Comparison of ENCODE assay signal across 9 cellular contexts in genomic region chr11:95922099-95922498, GRCh38. TPM values are rescaled to one million over a fixed set of nuclear protein-coding genes. Genes with fewer than 3 reads are reported as not detected.
A peak's percentile ranks its signal among the peaks of the same experiment; 100 is the strongest.
DNase-seq lines count a peak whose midpoint lies in the region; ATAC-seq, FAIRE-seq and TF ChIP-seq lines count a peak whose summit lies in the region.
"Had no signal": no experiment of that assay in that cellular context is flagged by ENCODE, and none has a peak within 500 bp of the region (broad histone marks: within the 10 kb centered on the region; RNA-seq: fewer than 3 reads in every experiment).

No MANE protein-coding gene starts in this region.

- H3K27ac ChIP-seq in SK-N-SH (ENCODE audit: low read depth in 2 of 2, low read length in 1 of 2) (peak overlapping the region in 1 of 2 experiments; percentile 90; a peak in 1 of 4 replicates), Panc1 (ENCODE audit: low read length) (peak overlapping the region; percentile 99; the same call in 1 of the 2 replicates), endothelial cell of umbilical vein (ENCODE audit: insufficient read depth, low read depth, low read length) (no peak overlapping the region), psoas muscle (no peak overlapping the region)

- no peak for TF ChIP-seq EP300 in SK-N-SH (IDR thresholded peaks at IDR 0.05; ENCODE audit: borderline replicate concordance in 1 of 2, low read depth in 1 of 2, low read length in 1 of 2)

- no peak for TF ChIP-seq RAD21 in SK-N-SH (IDR thresholded peaks at IDR 0.05; ENCODE audit: low read length)

- H3K4me3 ChIP-seq in SK-N-SH (ENCODE audit: low read depth in 2 of 2, low read length in 1 of 2), result peak overlapping the region; percentile 40 to 94; a peak in 3 of 4 replicates
- peak overlapping the region; percentile 85 to 90; a peak in 3 of 4 replicates for H3K4me3 ChIP-seq in Panc1 (ENCODE audit: low read depth in 2 of 2, low read length in 2 of 2)
- peak overlapping the region in 1 of 3 experiments; percentile 98 for H3K4me3 ChIP-seq in endothelial cell of umbilical vein (replicated peaks in 1 of 3; ENCODE audit: insufficient read depth in 1 of 3, low read depth in 1 of 3, low read length in 3 of 3)
- peak overlapping the region; percentile 77 for H3K4me3 ChIP-seq in psoas muscle

- no TSS peak for BruUV-seq in Panc1 (replicated peaks; lab: Mats Ljungman, UMichigan)
- no TSS peak for BruUV-seq in endothelial cell of umbilical vein (replicated peaks; lab: Mats Ljungman, UMichigan)

- CTCF ChIA-PET in SK-N-SH (lab: Yijun Ruan, JAX), result interaction anchor here (2.2 kb wide), 1 partner anchor 86 kb away, joined by 6 read pairs; no protein-coding TSS in a partner anchor
- CTCF ChIA-PET in Panc1 (lab: Charles Lee), result no interaction called here
- CTCF ChIA-PET in endothelial cell of umbilical vein (lab: Charles Lee), result interaction anchor here (0.8 to 2.0 kb wide), 11 partner anchors 9 to 472 kb away, joined by 3 to 18 read pairs (median 3); partner anchors contain the start of gene MAML2

- H3K79me2 ChIP-seq in SK-N-SH (ENCODE audit: insufficient read depth) (peaks cover 86% of the 10 kb centered on the region), endothelial cell of umbilical vein (ENCODE audit: control insufficient read depth, insufficient read depth, low read length) (peaks cover 60% of the 10 kb centered on the region)

- H4K20me1 ChIP-seq in SK-N-SH (ENCODE audit: insufficient read depth), result no peaks in the 10 kb centered on the region
- H4K20me1 ChIP-seq in endothelial cell of umbilical vein (replicated peaks; ENCODE audit: control insufficient read depth, extremely low read depth, insufficient read depth, low read length), result no peaks in the 10 kb centered on the region

- POLR2A ChIA-PET in SK-N-SH (lab: Yijun Ruan, JAX), result no interaction called here
- POLR2A ChIA-PET in Panc1 (lab: Charles Lee), result interaction anchor here (0.7 kb wide), 1 partner anchor 444 kb away, joined by 3 read pairs; no protein-coding TSS in a partner anchor
- POLR2A ChIA-PET in endothelial cell of umbilical vein (lab: Charles Lee), result interaction anchor here (0.6 kb wide), 1 partner anchor 389 kb away, joined by 3 read pairs; no protein-coding TSS in a partner anchor

- in situ Hi-C loops in Panc1 (cut with HindIII; ENCODE audit: low pct_unique_long_range_greater_than_20kb, low sequenced_read_pairs), result no loop called here

- TF ChIP-seq CTCF in SK-N-SH (IDR thresholded peaks at IDR 0.05) (no peak), Panc1 (IDR thresholded peaks at IDR 0.05) (no peak), endothelial cell of umbilical vein (IDR thresholded peaks at IDR 0.05; ENCODE audit: extremely low read depth in 1 of 2, insufficient read depth in 1 of 2, low read depth in 1 of 2, low read length in 2 of 2) (no peak), psoas muscle (IDR thresholded peaks at IDR 0.05) (no peak)

- no peak for TF ChIP-seq POLR2A in endothelial cell of umbilical vein (IDR thresholded peaks at IDR 0.05; ENCODE audit: low read depth, low read length)

- H3K4me2 ChIP-seq in SK-N-SH (peak overlapping the region; percentile 92), endothelial cell of umbilical vein (ENCODE audit: insufficient read depth, low read length) (peak overlapping the region; percentile 95)

- H2AFZ ChIP-seq in SK-N-SH (ENCODE audit: low read depth) (no peak overlapping the region), endothelial cell of umbilical vein (ENCODE audit: low read depth, low read length) (no peak overlapping the region)

- H3F3A ChIP-seq in SK-N-SH (replicated peaks; ENCODE audit: insufficient read depth), result peaks cover 9% of the 10 kb centered on the region

- FAIRE-seq in endothelial cell of umbilical vein (lab: Jason Lieb, UNC), result no peak
- FAIRE-seq: A204.1 had no signal

- peaks cover 5 to 16% of the 10 kb centered on the region in 2 experiments; a peak in 3 of 4 replicates for H3K4me1 ChIP-seq in SK-N-SH (ENCODE audit: control insufficient read depth in 1 of 2, insufficient read depth in 2 of 2, low read depth in 1 of 2, low read length in 1 of 2)
- peaks cover 29% of the 10 kb centered on the region for H3K4me1 ChIP-seq in Panc1 (ENCODE audit: control insufficient read depth, insufficient read depth, low read length)
- H3K4me1 ChIP-seq in endothelial cell of umbilical vein (ENCODE audit: control insufficient read depth, extremely low read depth, insufficient read depth, low read length), result peaks cover 47% of the 10 kb centered on the region
- H3K4me1 ChIP-seq in psoas muscle, result peaks cover 29% of the 10 kb centered on the region

- H3K9me2 ChIP-seq in SK-N-SH, result no peaks in the 10 kb centered on the region

- peaks cover 0 to 9% of the 10 kb centered on the region in 2 experiments for H3K36me3 ChIP-seq in SK-N-SH (replicated peaks in 1 of 2; ENCODE audit: control insufficient read depth in 1 of 2, insufficient read depth in 2 of 2, low read length in 1 of 2)
- no peaks in the 10 kb centered on the region; the same call in 1 of the 2 replicates for H3K36me3 ChIP-seq in Panc1 (ENCODE audit: control insufficient read depth, insufficient read depth, low read length)
- no peaks in the 10 kb centered on the region for H3K36me3 ChIP-seq in endothelial cell of umbilical vein (ENCODE audit: control insufficient read depth in 2 of 2, extremely low read depth in 1 of 2, insufficient read depth in 2 of 2, low read length in 2 of 2)
- no peaks in the 10 kb centered on the region for H3K36me3 ChIP-seq in psoas muscle (ENCODE audit: insufficient read depth in 1 of 2, low read depth in 1 of 2)

- WGBS in SK-N-SH (ENCODE audit: low lambda C conversion rate), result 15% methylated on average over 2 of the region's 2 CpGs
- WGBS in psoas muscle, 3 donors, result 21 to 45% (median 32%) methylated on average over 2 of the region's 2 CpGs

- ATAC-seq in SK-N-SH treated with all-trans-retinoic acid at 6 μM for 48 hours, result no peak
- ATAC-seq in Panc1, result no peak
- no peak for ATAC-seq in psoas muscle
- ATAC-seq in HG03097 (IDR thresholded peaks at IDR 0.05; ENCODE audit: low FRiP score, unreplicated experiment), result no peak

- H3K9ac ChIP-seq in SK-N-SH (peak overlapping the region; percentile 30; the same call in 1 of the 2 replicates), endothelial cell of umbilical vein (replicated peaks; ENCODE audit: extremely low read depth, insufficient read depth, low read length) (no peak overlapping the region)

- intact Hi-C loops in Panc1 (cut with micrococcal nuclease; ENCODE audit: unreplicated experiment), result loop anchor here (10.0 kb wide), 1 partner anchor 423 kb away; the partner anchor contains the start of gene MAML2
- intact Hi-C loops in endothelial cell of umbilical vein (cut with micrococcal nuclease), result loop anchor here (5.0 kb wide), 1 partner anchor 305 kb away; no protein-coding TSS in a partner anchor
- intact Hi-C loops in psoas muscle (cut with DNase I), result no loop called here

- H3K9me3 ChIP-seq in SK-N-SH (no peaks in the 10 kb centered on the region), Panc1 (ENCODE audit: control insufficient read depth, insufficient read depth, low read depth, low read length) (no peaks in the 10 kb centered on the region), endothelial cell of umbilical vein (replicated peaks; ENCODE audit: control insufficient read depth, insufficient read depth, low read length) (no peaks in the 10 kb centered on the region), psoas muscle (no peaks in the 10 kb centered on the region)

- DNase-seq in SK-N-SH (no peak), Panc1 (ENCODE audit: low read depth, low spot score) (no peak), endothelial cell of umbilical vein (ENCODE audit: low read depth, low spot score) (peak; percentile 20), psoas muscle (no peak), germinal center (ENCODE audit: low spot score) (no peak), DMS153 treated with DMSO at 0.1 percent for 48 hours (lab: John Stamatoyannopoulos, UW; ENCODE audit: unreplicated experiment) (no peak)

- dilution Hi-C loops in endothelial cell of umbilical vein (cut with MboI; ENCODE audit: extremely low pct_ligation_motif_present, low sequenced_read_pairs), result no loop called here

- no peaks in the 10 kb centered on the region for H3K9me1 ChIP-seq in endothelial cell of umbilical vein (replicated peaks; ENCODE audit: control insufficient read depth, extremely low read depth, insufficient read depth, low read length)

- no peaks in the 10 kb centered on the region for H3K27me3 ChIP-seq in SK-N-SH (ENCODE audit: insufficient read depth)
- H3K27me3 ChIP-seq in Panc1 (ENCODE audit: control insufficient read depth, insufficient read depth, low read length), result no peaks in the 10 kb centered on the region
- no peaks in the 10 kb centered on the region for H3K27me3 ChIP-seq in endothelial cell of umbilical vein (ENCODE audit: control insufficient read depth in 2 of 2, insufficient read depth in 2 of 2, low read length in 2 of 2)
- H3K27me3 ChIP-seq in psoas muscle (ENCODE audit: insufficient read depth in 3 of 3, low read length in 2 of 3), result no peaks in the 10 kb centered on the region

TF ChIP-seq in SK-N-SH, 30 proteins besides CTCF, POLR2A, EP300 and RAD21 (continues in another document):
- TF ChIP-seq FOXJ3 (CRISPR knock-in tag; IDR thresholded peaks at IDR 0.05) (no peak), TCF12 (IDR thresholded peaks at IDR 0.05) (no peak)

TF ChIP-seq in SK-N-SH treated with all-trans-retinoic acid at 6 μM for 48 hours, 23 proteins besides CTCF, POLR2A, EP300 and RAD21 (continues in another document):
- TF ChIP-seq BACH2 (CRISPR knock-in tag; IDR thresholded peaks at IDR 0.05; ENCODE audit: borderline replicate concordance) (no peak), OSR1 (CRISPR knock-in tag; IDR thresholded peaks at IDR 0.05) (no peak), ZC3H10 (CRISPR knock-in tag; IDR thresholded peaks at IDR 0.05) (no peak)

TF ChIP-seq in endothelial cell of umbilical vein, 7 proteins besides CTCF, POLR2A, EP300 and RAD21 (continues in another document):
- TF ChIP-seq FOS (IDR thresholded peaks at IDR 0.05; ENCODE audit: borderline replicate concordance, insufficient read depth, low read length), result no peak
- no peak for TF ChIP-seq POLR2AphosphoS5 (IDR thresholded peaks at IDR 0.05; ENCODE audit: insufficient read depth, low read depth, low read length)

RNA-seq across cellular contexts. Expression of gene MTMR2, which starts 1.8 kb away (rescaled TPM):
- polyA plus RNA-seq in SK-N-SH (2012; rRNA removed), result 8.6 and 9.4 TPM in 2 replicates
- polyA plus RNA-seq in SK-N-SH (2012; cell fraction: cytosol; rRNA removed), result 12.3 and 12.9 TPM in 2 replicates
- 5.2 and 8.8 TPM in 2 replicates for polyA plus RNA-seq in SK-N-SH (2012; cell fraction: nucleus; rRNA removed)
- 44.8 TPM for total RNA-seq in Panc1 (2021; ENCODE audit: unreplicated experiment)
- 23.7 TPM for polyA plus RNA-seq in Panc1 (2012; ENCODE audit: insufficient read length)
- total RNA-seq in endothelial cell of umbilical vein, result 46.4 and 49.5 TPM in 2 replicates
- 16.8 and 19.5 TPM in 2 replicates for polyA plus RNA-seq in endothelial cell of umbilical vein
- polyA plus RNA-seq in endothelial cell of umbilical vein (2011; cell fraction: cytosol; rRNA removed), result 18.7 and 19.9 TPM in 2 replicates
- 20.6 and 21.5 TPM in 2 replicates for polyA plus RNA-seq in endothelial cell of umbilical vein (2011; cell fraction: nucleus; rRNA removed)
- polyA plus RNA-seq in endothelial cell of umbilical vein (2012), result 29.6 and 49.7 TPM in 2 replicates
- 37.7 and 41.8 TPM in 2 replicates for polyA minus RNA-seq in endothelial cell of umbilical vein
- 39.1 TPM for polyA minus RNA-seq in endothelial cell of umbilical vein (2011; cell fraction: cytosol; rRNA and poly(A)+ RNA removed)
- polyA minus RNA-seq in endothelial cell of umbilical vein (2011; cell fraction: nucleus; rRNA and poly(A)+ RNA removed), result 60.4 and 72.9 TPM in 2 replicates
- total RNA-seq in psoas muscle, result 1 to 10 TPM; 7.1 to 9.0 (median 7.6) TPM
- 1 to 10 TPM; 5.4 to 9.9 (median 8.6) TPM for polyA plus RNA-seq in psoas muscle

Comparison
In these comparisons a context has a peak if more than half of its experiments do, and no peak if none do; other contexts are left out.
1. intact Hi-C loops: an anchor here in Panc1 (10.0 kb wide) and endothelial cell of umbilical vein (5.0 kb wide); none called in psoas muscle.